Comparison of ENCODE assay signal across 2 cellular contexts in the genomic region with DNA sequence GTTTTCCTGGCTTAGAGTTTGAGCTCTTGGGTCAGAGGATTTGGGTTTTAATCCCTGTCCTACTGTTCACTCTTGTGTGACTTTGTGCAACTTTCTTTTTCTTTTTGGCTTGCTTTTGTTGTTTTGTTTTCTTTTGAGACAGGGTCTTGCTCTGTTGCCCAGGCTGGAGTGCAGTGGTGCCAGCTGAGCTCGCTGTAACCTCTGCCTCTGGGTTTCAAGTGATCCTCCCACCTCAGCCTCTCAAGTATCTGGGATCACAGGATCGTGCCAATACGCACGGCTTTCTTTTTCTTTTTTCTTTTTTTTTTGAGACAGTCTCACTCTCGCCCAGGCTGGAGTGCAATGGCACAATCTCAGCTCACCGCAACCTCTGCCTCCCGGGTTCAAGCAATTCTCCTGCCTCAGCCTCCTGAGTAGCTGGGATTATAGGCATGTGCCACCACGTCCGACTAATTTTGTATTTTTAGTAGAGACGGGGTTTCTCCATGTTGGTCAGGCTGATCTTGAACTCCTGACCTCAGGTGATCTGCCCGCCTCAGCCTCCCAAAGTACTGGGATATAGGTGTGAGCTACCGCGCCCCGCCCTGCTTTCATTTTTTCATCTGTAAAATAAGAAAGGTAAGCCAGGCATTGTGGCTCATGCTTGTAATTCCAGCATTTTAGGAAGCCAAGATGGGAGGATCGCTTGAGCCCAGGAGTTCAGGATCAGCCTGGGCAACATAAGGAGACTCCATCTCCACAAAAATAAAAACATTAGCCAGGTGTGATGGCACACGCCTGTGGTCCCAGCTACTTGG.
TF ChIP-seq lines count a peak whose summit lies in the region.

No MANE protein-coding gene starts in this region.

TF ChIP-seq in HEK293, 187 proteins besides CTCF, POLR2A, EP300 and RAD21:
- TF ChIP-seq ZNF121 (tag by site-specific recombination; IDR thresholded peaks at IDR 0.05) = peak; percentile 47; the same call in 1 of the 2 replicates

TF ChIP-seq in K562, 482 proteins besides CTCF, POLR2A, EP300 and RAD21:
- TF ChIP-seq ZBTB11 (CRISPR knock-in tag; IDR thresholded peaks at IDR 0.05) = peak in 1 of 3 experiments; percentile 95; a peak in 2 of 6 replicates
- TF ChIP-seq, protein P1, sequence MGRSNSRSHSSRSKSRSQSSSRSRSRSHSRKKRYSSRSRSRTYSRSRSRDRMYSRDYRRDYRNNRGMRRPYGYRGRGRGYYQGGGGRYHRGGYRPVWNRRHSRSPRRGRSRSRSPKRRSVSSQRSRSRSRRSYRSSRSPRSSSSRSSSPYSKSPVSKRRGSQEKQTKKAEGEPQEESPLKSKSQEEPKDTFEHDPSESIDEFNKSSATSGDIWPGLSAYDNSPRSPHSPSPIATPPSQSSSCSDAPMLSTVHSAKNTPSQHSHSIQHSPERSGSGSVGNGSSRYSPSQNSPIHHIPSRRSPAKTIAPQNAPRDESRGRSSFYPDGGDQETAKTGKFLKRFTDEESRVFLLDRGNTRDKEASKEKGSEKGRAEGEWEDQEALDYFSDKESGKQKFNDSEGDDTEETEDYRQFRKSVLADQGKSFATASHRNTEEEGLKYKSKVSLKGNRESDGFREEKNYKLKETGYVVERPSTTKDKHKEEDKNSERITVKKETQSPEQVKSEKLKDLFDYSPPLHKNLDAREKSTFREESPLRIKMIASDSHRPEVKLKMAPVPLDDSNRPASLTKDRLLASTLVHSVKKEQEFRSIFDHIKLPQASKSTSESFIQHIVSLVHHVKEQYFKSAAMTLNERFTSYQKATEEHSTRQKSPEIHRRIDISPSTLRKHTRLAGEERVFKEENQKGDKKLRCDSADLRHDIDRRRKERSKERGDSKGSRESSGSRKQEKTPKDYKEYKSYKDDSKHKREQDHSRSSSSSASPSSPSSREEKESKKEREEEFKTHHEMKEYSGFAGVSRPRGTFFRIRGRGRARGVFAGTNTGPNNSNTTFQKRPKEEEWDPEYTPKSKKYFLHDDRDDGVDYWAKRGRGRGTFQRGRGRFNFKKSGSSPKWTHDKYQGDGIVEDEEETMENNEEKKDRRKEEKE (IDR thresholded peaks at IDR 0.05; ENCODE audit: borderline replicate concordance in 1 of 2, control insufficient read depth in 1 of 2, low read depth in 2 of 2, low read length in 1 of 2) = peak in 1 of 2 experiments; percentile 44; a peak in 1 of 4 replicates
- TF ChIP-seq ZNF121 (CRISPR knock-in tag; conservative IDR thresholded peaks at IDR 0.05) = peak; percentile 25; the same call in 1 of the 2 replicates
